16 cellular contexts compared by ENCODE assay signal in genomic region chr16:84455031-84455430, GRCh38. TPM values are rescaled to one million over a fixed set of nuclear protein-coding genes. Genes with fewer than 3 reads are reported as not detected.
DNase-seq lines count a peak whose midpoint lies in the region; ATAC-seq, FAIRE-seq and TF ChIP-seq lines count a peak whose summit lies in the region.
"Had no signal": no experiment of that assay in that cellular context is flagged by ENCODE, and none has a peak within 500 bp of the region (broad histone marks: within the 10 kb centered on the region; RNA-seq: fewer than 3 reads in every experiment).

No MANE protein-coding gene starts in this region.

- DNase-seq in HTR-8/SVneo (ENCODE audit: insufficient read length, low spot score) (no peak), RWPE2 (ENCODE audit: low spot score) (peak; percentile 31), mesenteric fat pad (ENCODE audit: low spot score) (peak; percentile 2), type B pancreatic cell (ENCODE audit: extremely low spot score, unreplicated experiment) (peak; percentile 51), GM03348 (ENCODE audit: low spot score) (no peak), NCI-H748 (lab: John Stamatoyannopoulos, UW; ENCODE audit: unreplicated experiment) (no peak)
- no peak for DNase-seq in activated CD8-positive, alpha-beta T cell treated with anti-CD3 and anti-CD28 coated beads for 36 hours
- DNase-seq: BE2C; CD4-positive, alpha-beta memory T cell; DMS79; GOT3 had no signal

- no peak overlapping the region for H3K27ac ChIP-seq in RWPE2 (ENCODE audit: poor library complexity, severe bottlenecking)
- H3K27ac ChIP-seq: A549, C4-2B had no signal

- H3K4me3 Mint-ChIP-seq in type B pancreatic cell, result no peak overlapping the region
- H3K4me3 Mint-ChIP-seq in activated CD8-positive, alpha-beta T cell treated with anti-CD3 and anti-CD28 coated beads for 36 hours, result no peak overlapping the region
- H3K4me3 Mint-ChIP-seq: CD4-positive, alpha-beta memory T cell had no signal

- ATAC-seq in RWPE2 (ENCODE audit: low read depth), result no peak
- ATAC-seq in activated CD8-positive, alpha-beta T cell treated with anti-CD3 and anti-CD28 coated beads for 36 hours, result no peak

- no peaks in the 10 kb centered on the region for H3K27me3 Mint-ChIP-seq in type B pancreatic cell
- H3K27me3 Mint-ChIP-seq in activated CD8-positive, alpha-beta T cell treated with anti-CD3 and anti-CD28 coated beads for 36 hours, result no peaks in the 10 kb centered on the region
- H3K27me3 Mint-ChIP-seq: CD4-positive, alpha-beta memory T cell had no signal

- no peak overlapping the region for H3K4me3 ChIP-seq in RWPE2 (ENCODE audit: severe bottlenecking)
- H3K4me3 ChIP-seq: A549, HAP-1 had no signal

- TF ChIP-seq CTCF in RWPE2 (IDR thresholded peaks at IDR 0.05; ENCODE audit: poor library complexity, severe bottlenecking) (no peak), type B pancreatic cell (conservative IDR thresholded peaks at IDR 0.05) (no peak)
- TF ChIP-seq CTCF in activated CD8-positive, alpha-beta T cell treated with anti-CD3 and anti-CD28 coated beads for 36 hours (IDR thresholded peaks at IDR 0.05), result no peak

- no peaks in the 10 kb centered on the region for H3K4me1 Mint-ChIP-seq in type B pancreatic cell (ENCODE audit: unreplicated experiment)
- H3K4me1 Mint-ChIP-seq in activated CD8-positive, alpha-beta T cell treated with anti-CD3 and anti-CD28 coated beads for 36 hours (ENCODE audit: low read depth), result no peaks in the 10 kb centered on the region
- H3K4me1 Mint-ChIP-seq: CD4-positive, alpha-beta memory T cell had no signal

- FAIRE-seq in HTR-8/SVneo (lab: Jason Lieb, UNC), result peak; percentile 23
- FAIRE-seq: A549, GM12892, GM19239 had no signal

- CTCF ChIA-PET in activated CD8-positive, alpha-beta T cell treated with anti-CD3 and anti-CD28 coated beads for 36 hours (lab: Charles Lee), result no interaction called here

- no peaks in the 10 kb centered on the region for H3K36me3 Mint-ChIP-seq in type B pancreatic cell
- H3K36me3 Mint-ChIP-seq in activated CD8-positive, alpha-beta T cell treated with anti-CD3 and anti-CD28 coated beads for 36 hours (ENCODE audit: low read depth), result no peaks in the 10 kb centered on the region

- no peaks in the 10 kb centered on the region for H3K9me3 Mint-ChIP-seq in type B pancreatic cell
- no peaks in the 10 kb centered on the region for H3K9me3 Mint-ChIP-seq in activated CD8-positive, alpha-beta T cell treated with anti-CD3 and anti-CD28 coated beads for 36 hours

- peaks cover 27% of the 10 kb centered on the region for H3K36me3 ChIP-seq in RWPE2 (ENCODE audit: low read depth)
- H3K36me3 ChIP-seq: BE2C, HAP-1 had no signal

- POLR2A ChIA-PET in activated CD8-positive, alpha-beta T cell treated with anti-CD3 and anti-CD28 coated beads for 36 hours (lab: Charles Lee), result no interaction called here

- intact Hi-C loops in activated CD8-positive, alpha-beta T cell treated with anti-CD3 and anti-CD28 coated beads for 36 hours (cut with micrococcal nuclease), result no loop called here

- no peaks in the 10 kb centered on the region for H3K9me3 ChIP-seq in RWPE2 (ENCODE audit: severe bottlenecking)
- H3K9me3 ChIP-seq: A549, BE2C, HAP-1 had no signal

- no peak overlapping the region for H3K27ac Mint-ChIP-seq in type B pancreatic cell
- no peak overlapping the region for H3K27ac Mint-ChIP-seq in activated CD8-positive, alpha-beta T cell treated with anti-CD3 and anti-CD28 coated beads for 36 hours

- no peaks in the 10 kb centered on the region for H3K4me1 ChIP-seq in RWPE2 (ENCODE audit: insufficient read depth, poor library complexity, severe bottlenecking)
- H3K4me1 ChIP-seq: A549, BE2C, HAP-1 had no signal

- H3K27me3 ChIP-seq in RWPE2 (ENCODE audit: insufficient read depth, poor library complexity, severe bottlenecking), result no peaks in the 10 kb centered on the region
- H3K27me3 ChIP-seq: BE2C had no signal

RNA-seq across cellular contexts. Expression of gene MEAK7, which starts 49.4 kb away (rescaled TPM):
- total RNA-seq in mesenteric fat pad (11.5 TPM), type B pancreatic cell (ENCODE audit: low replicate concordance) (28.5 and 30.3 TPM in 2 replicates)
- 10 to 100 TPM; 21.1 to 22.4 TPM for total RNA-seq in activated CD8-positive, alpha-beta T cell treated with anti-CD3 and anti-CD28 coated beads for 36 hours

Comparison
In these comparisons a context has a peak if more than half of its experiments do, and no peak if none do; other contexts are left out.
1. DNase-seq: peak in RWPE2 (single experiment), mesenteric fat pad (single experiment) and type B pancreatic cell (single experiment); none in HTR-8/SVneo (single experiment), activated CD8-positive, alpha-beta T cell treated with anti-CD3 and anti-CD28 coated beads for 36 hours (single experiment), GM03348 (single experiment) and NCI-H748 (single experiment).